1 cellular context compared by ENCODE assay signal in genomic region chr21:44514746-44515358, GRCh38.
TF ChIP-seq lines count a peak whose summit lies in the region.

No MANE protein-coding gene starts in this region.

TF ChIP-seq in HepG2, 621 proteins besides CTCF, POLR2A, EP300 and RAD21 (continues in another document):
- TF ChIP-seq, protein P1, sequence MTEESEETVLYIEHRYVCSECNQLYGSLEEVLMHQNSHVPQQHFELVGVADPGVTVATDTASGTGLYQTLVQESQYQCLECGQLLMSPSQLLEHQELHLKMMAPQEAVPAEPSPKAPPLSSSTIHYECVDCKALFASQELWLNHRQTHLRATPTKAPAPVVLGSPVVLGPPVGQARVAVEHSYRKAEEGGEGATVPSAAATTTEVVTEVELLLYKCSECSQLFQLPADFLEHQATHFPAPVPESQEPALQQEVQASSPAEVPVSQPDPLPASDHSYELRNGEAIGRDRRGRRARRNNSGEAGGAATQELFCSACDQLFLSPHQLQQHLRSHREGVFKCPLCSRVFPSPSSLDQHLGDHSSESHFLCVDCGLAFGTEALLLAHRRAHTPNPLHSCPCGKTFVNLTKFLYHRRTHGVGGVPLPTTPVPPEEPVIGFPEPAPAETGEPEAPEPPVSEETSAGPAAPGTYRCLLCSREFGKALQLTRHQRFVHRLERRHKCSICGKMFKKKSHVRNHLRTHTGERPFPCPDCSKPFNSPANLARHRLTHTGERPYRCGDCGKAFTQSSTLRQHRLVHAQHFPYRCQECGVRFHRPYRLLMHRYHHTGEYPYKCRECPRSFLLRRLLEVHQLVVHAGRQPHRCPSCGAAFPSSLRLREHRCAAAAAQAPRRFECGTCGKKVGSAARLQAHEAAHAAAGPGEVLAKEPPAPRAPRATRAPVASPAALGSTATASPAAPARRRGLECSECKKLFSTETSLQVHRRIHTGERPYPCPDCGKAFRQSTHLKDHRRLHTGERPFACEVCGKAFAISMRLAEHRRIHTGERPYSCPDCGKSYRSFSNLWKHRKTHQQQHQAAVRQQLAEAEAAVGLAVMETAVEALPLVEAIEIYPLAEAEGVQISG (CRISPR knock-in tag; IDR thresholded peaks at IDR 0.05) = no peak
- TF ChIP-seq MLXIP (CRISPR knock-in tag; IDR thresholded peaks at IDR 0.05; ENCODE audit: borderline replicate concordance) = no peak
- no peak for TF ChIP-seq DNMT3B (CRISPR knock-in tag; conservative IDR thresholded peaks at IDR 0.05)
- peak; percentile 85 for TF ChIP-seq FOXP1 (IDR thresholded peaks at IDR 0.05)
- TF ChIP-seq FOXP1 (CRISPR knock-in tag; IDR thresholded peaks at IDR 0.05) = peak; percentile 81
- TF ChIP-seq, protein P2, sequence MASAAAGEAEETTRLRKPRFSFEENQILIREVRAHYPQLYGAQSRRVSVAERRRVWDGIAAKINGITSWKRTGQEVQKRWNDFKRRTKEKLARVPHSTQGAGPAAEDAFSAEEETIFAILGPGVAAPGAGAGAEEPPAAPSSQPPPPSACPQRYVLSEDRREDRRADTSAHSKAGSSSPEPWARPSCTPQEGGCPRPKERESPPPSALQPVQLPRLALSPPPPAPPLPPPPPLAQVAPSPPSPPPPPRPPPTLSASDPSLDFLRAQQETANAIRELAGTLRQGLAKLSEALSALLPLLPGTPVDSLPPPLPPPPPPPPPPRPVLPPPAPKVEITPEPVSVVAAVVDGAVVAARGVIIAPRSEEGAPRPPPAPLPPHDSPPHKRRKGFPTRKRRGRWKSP (CRISPR knock-in tag; IDR thresholded peaks at IDR 0.05) = peak; percentile 47; the same call in 1 of the 2 replicates
- TF ChIP-seq TBX2 (CRISPR knock-in tag; IDR thresholded peaks at IDR 0.05; ENCODE audit: borderline replicate concordance) = peak; percentile 45; the same call in 1 of the 2 replicates
- no peak for TF ChIP-seq GTF2F1 (IDR thresholded peaks at IDR 0.05; ENCODE audit: low read length)
- TF ChIP-seq FLYWCH1 (CRISPR knock-in tag; IDR thresholded peaks at IDR 0.05) = no peak
- 0 out of 2 replicates have a peak, but pooled peaks have one; percentile 21 for TF ChIP-seq ARID4A (CRISPR knock-in tag; IDR thresholded peaks at IDR 0.05; ENCODE audit: borderline replicate concordance)
- TF ChIP-seq ZHX1 (CRISPR knock-in tag; IDR thresholded peaks at IDR 0.05; ENCODE audit: low read depth) = 0 out of 2 replicates have a peak, but pooled peaks have one; percentile 64
- peak; percentile 91 for TF ChIP-seq BCL6 (CRISPR knock-in tag; IDR thresholded peaks at IDR 0.05)
- 0 out of 2 replicates have a peak, but pooled peaks have one; percentile 14 for TF ChIP-seq MED1 (CRISPR knock-in tag; IDR thresholded peaks at IDR 0.05)
- TF ChIP-seq, protein P3, sequence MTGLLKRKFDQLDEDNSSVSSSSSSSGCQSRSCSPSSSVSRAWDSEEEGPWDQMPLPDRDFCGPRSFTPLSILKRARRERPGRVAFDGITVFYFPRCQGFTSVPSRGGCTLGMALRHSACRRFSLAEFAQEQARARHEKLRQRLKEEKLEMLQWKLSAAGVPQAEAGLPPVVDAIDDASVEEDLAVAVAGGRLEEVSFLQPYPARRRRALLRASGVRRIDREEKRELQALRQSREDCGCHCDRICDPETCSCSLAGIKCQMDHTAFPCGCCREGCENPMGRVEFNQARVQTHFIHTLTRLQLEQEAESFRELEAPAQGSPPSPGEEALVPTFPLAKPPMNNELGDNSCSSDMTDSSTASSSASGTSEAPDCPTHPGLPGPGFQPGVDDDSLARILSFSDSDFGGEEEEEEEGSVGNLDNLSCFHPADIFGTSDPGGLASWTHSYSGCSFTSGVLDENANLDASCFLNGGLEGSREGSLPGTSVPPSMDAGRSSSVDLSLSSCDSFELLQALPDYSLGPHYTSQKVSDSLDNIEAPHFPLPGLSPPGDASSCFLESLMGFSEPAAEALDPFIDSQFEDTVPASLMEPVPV (CRISPR knock-in tag; IDR thresholded peaks at IDR 0.05) = 0 out of 2 replicates have a peak, but pooled peaks have one; percentile 0
- TF ChIP-seq FOXA1 (IDR thresholded peaks at IDR 0.05) = no peak
- TF ChIP-seq FOXA1 (CRISPR knock-in tag; IDR thresholded peaks at IDR 0.05) = peak; percentile 46; the same call in 1 of the 2 replicates
- no peak for TF ChIP-seq ZNF878 (CRISPR knock-in tag; IDR thresholded peaks at IDR 0.05)
- peak; percentile 87 for TF ChIP-seq BHLHE40 (IDR thresholded peaks at IDR 0.05; ENCODE audit: low read length)
- no peak for TF ChIP-seq ZNF292 (CRISPR knock-in tag; IDR thresholded peaks at IDR 0.05; ENCODE audit: borderline replicate concordance, low read depth)
- no peak for TF ChIP-seq MAZ (IDR thresholded peaks at IDR 0.05; ENCODE audit: borderline replicate concordance, low read depth, low read length)
- peak; percentile 56; the same call in 1 of the 2 replicates for TF ChIP-seq MAZ (CRISPR knock-in tag; IDR thresholded peaks at IDR 0.05; ENCODE audit: low read depth)
- TF ChIP-seq SOX5 (CRISPR knock-in tag; IDR thresholded peaks at IDR 0.05; ENCODE audit: borderline replicate concordance) = peak; percentile 41; the same call in 1 of the 2 replicates
- TF ChIP-seq CBX2 (IDR thresholded peaks at IDR 0.05; ENCODE audit: low read depth, low read length) = no peak
- TF ChIP-seq CBX2 (CRISPR knock-in tag; IDR thresholded peaks at IDR 0.05; ENCODE audit: low read depth) = no peak
- TF ChIP-seq, protein P4, sequence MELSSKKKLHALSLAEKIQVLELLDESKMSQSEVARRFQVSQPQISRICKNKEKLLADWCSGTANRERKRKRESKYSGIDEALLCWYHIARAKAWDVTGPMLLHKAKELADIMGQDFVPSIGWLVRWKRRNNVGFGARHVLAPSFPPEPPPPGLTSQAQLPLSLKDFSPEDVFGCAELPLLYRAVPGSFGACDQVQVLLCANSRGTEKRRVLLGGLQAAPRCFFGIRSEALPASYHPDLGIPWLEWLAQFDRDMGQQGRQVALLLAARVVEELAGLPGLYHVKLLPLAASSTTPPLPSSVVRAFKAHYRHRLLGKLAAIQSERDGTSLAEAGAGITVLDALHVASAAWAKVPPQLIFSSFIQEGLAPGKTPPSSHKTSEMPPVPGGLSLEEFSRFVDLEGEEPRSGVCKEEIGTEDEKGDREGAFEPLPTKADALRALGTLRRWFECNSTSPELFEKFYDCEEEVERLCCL (CRISPR knock-in tag; IDR thresholded peaks at IDR 0.05; ENCODE audit: borderline replicate concordance) = no peak
- TF ChIP-seq HNRNPK (IDR thresholded peaks at IDR 0.05; ENCODE audit: low read depth, low read length, poor library complexity, severe bottlenecking) = no peak
- 0 out of 2 replicates have a peak, but pooled peaks have one; percentile 17 for TF ChIP-seq NR2C2 (CRISPR knock-in tag; IDR thresholded peaks at IDR 0.05; ENCODE audit: borderline replicate concordance)
- peak; percentile 70 for TF ChIP-seq CEBPG (CRISPR knock-in tag; IDR thresholded peaks at IDR 0.05)
- peak; percentile 63; the same call in 1 of the 2 replicates for TF ChIP-seq NCOR1 (IDR thresholded peaks at IDR 0.05; ENCODE audit: borderline replicate concordance, low read length)
- 0 out of 2 replicates have a peak, but pooled peaks have one; percentile 10 for TF ChIP-seq FOSL2 (CRISPR knock-in tag; IDR thresholded peaks at IDR 0.05)
- TF ChIP-seq GATAD2A (CRISPR knock-in tag; IDR thresholded peaks at IDR 0.05) = peak; percentile 81
- peak; percentile 60; the same call in 1 of the 2 replicates for TF ChIP-seq ISL2 (CRISPR knock-in tag; IDR thresholded peaks at IDR 0.05)
- peak; percentile 42; the same call in 1 of the 2 replicates for TF ChIP-seq HMG20A (CRISPR knock-in tag; IDR thresholded peaks at IDR 0.05; ENCODE audit: borderline replicate concordance)
- TF ChIP-seq GTF3A (CRISPR knock-in tag; conservative IDR thresholded peaks at IDR 0.05) = no peak
- TF ChIP-seq ZNF432 (CRISPR knock-in tag; IDR thresholded peaks at IDR 0.05; ENCODE audit: borderline replicate concordance) = no peak
- TF ChIP-seq, protein P5, sequence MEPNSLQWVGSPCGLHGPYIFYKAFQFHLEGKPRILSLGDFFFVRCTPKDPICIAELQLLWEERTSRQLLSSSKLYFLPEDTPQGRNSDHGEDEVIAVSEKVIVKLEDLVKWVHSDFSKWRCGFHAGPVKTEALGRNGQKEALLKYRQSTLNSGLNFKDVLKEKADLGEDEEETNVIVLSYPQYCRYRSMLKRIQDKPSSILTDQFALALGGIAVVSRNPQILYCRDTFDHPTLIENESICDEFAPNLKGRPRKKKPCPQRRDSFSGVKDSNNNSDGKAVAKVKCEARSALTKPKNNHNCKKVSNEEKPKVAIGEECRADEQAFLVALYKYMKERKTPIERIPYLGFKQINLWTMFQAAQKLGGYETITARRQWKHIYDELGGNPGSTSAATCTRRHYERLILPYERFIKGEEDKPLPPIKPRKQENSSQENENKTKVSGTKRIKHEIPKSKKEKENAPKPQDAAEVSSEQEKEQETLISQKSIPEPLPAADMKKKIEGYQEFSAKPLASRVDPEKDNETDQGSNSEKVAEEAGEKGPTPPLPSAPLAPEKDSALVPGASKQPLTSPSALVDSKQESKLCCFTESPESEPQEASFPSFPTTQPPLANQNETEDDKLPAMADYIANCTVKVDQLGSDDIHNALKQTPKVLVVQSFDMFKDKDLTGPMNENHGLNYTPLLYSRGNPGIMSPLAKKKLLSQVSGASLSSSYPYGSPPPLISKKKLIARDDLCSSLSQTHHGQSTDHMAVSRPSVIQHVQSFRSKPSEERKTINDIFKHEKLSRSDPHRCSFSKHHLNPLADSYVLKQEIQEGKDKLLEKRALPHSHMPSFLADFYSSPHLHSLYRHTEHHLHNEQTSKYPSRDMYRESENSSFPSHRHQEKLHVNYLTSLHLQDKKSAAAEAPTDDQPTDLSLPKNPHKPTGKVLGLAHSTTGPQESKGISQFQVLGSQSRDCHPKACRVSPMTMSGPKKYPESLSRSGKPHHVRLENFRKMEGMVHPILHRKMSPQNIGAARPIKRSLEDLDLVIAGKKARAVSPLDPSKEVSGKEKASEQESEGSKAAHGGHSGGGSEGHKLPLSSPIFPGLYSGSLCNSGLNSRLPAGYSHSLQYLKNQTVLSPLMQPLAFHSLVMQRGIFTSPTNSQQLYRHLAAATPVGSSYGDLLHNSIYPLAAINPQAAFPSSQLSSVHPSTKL (CRISPR knock-in tag; IDR thresholded peaks at IDR 0.05) = peak; percentile 48
